15 cellular contexts compared by ENCODE assay signal in genomic region chr16:14586637-14587036, GRCh38.
"Had no signal": no experiment of that assay in that cellular context is flagged by ENCODE, and none has a peak within 500 bp of the region (broad histone marks: within the 10 kb centered on the region; RNA-seq: fewer than 3 reads in every experiment).

No MANE protein-coding gene starts in this region.

- H3K4me1 Mint-ChIP-seq: activated CD4-positive, alpha-beta T cell treated with anti-CD3 and anti-CD28 coated beads for 36 hours; mesothelial cell of epicardium; T-helper 17 cell had no signal

- ATAC-seq: activated CD4-positive, alpha-beta T cell treated with anti-CD3 and anti-CD28 coated beads for 36 hours; T-helper 17 cell had no signal

- H3K27me3 Mint-ChIP-seq: activated CD4-positive, alpha-beta T cell treated with anti-CD3 and anti-CD28 coated beads for 36 hours; T-helper 17 cell had no signal

- H3K9me3 Mint-ChIP-seq: activated naive CD4-positive, alpha-beta T cell treated with anti-CD3 and anti-CD28 coated beads for 36 hours; mesothelial cell of epicardium had no signal

- H3K27me3 ChIP-seq: brain microvascular endothelial cell, dorsolateral prefrontal cortex, thyroid gland had no signal

- DNase-seq: activated CD4-positive, alpha-beta T cell treated with anti-CD3 and anti-CD28 coated beads for 36 hours; activated CD4-positive, alpha-beta T cell treated with anti-CD3 and anti-CD28 coated beads, Interleukin-2, amount 50 U/mL, for 48 hours; activated naive CD4-positive, alpha-beta T cell treated with anti-CD3 and anti-CD28 coated beads for 36 hours; aorta; brain microvascular endothelial cell; central memory CD4-positive, alpha-beta T cell; dorsolateral prefrontal cortex; erythroblast; foreskin melanocyte; glutamatergic neuron; hippocampal formation; stimulated activated naive CD4-positive, alpha-beta T cell treated with Interleukin-2 at 50 U/mL for 16 hours; T-helper 17 cell; thyroid gland had no signal

- H3K27ac ChIP-seq: brain microvascular endothelial cell, dorsolateral prefrontal cortex, thyroid gland had no signal

- H3K9me3 ChIP-seq: thyroid gland had no signal

- H3K27ac Mint-ChIP-seq: activated CD4-positive, alpha-beta T cell treated with anti-CD3 and anti-CD28 coated beads for 36 hours; activated naive CD4-positive, alpha-beta T cell treated with anti-CD3 and anti-CD28 coated beads for 36 hours; mesothelial cell of epicardium had no signal

- H3K4me3 Mint-ChIP-seq: activated CD4-positive, alpha-beta T cell treated with anti-CD3 and anti-CD28 coated beads for 36 hours; activated naive CD4-positive, alpha-beta T cell treated with anti-CD3 and anti-CD28 coated beads for 36 hours; mesothelial cell of epicardium; T-helper 17 cell had no signal

- H3K4me3 ChIP-seq: dorsolateral prefrontal cortex, thyroid gland had no signal
